Comparison of ENCODE assay signal across 1 cellular context in genomic region chr16:15093940-15094827, GRCh38.
A peak's percentile ranks its signal among the peaks of the same experiment; 100 is the strongest.
TF ChIP-seq lines count a peak whose summit lies in the region.
"Not testable (repeated sequence)": the region's sequence is repeated elsewhere in the genome, so short reads cannot be mapped to it uniquely, and the experiment has no call there.

A gene with protein sequence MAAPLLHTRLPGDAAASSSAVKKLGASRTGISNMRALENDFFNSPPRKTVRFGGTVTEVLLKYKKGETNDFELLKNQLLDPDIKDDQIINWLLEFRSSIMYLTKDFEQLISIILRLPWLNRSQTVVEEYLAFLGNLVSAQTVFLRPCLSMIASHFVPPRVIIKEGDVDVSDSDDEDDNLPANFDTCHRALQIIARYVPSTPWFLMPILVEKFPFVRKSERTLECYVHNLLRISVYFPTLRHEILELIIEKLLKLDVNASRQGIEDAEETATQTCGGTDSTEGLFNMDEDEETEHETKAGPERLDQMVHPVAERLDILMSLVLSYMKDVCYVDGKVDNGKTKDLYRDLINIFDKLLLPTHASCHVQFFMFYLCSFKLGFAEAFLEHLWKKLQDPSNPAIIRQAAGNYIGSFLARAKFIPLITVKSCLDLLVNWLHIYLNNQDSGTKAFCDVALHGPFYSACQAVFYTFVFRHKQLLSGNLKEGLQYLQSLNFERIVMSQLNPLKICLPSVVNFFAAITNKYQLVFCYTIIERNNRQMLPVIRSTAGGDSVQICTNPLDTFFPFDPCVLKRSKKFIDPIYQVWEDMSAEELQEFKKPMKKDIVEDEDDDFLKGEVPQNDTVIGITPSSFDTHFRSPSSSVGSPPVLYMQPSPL (minus strand): TSS chr16:15094272. CDS start chr16:15094233, 39 bp downstream.

TF ChIP-seq in K562, 482 proteins besides CTCF, POLR2A, EP300 and RAD21 (continued from another document and continues in another):
- TF ChIP-seq, protein P1, sequence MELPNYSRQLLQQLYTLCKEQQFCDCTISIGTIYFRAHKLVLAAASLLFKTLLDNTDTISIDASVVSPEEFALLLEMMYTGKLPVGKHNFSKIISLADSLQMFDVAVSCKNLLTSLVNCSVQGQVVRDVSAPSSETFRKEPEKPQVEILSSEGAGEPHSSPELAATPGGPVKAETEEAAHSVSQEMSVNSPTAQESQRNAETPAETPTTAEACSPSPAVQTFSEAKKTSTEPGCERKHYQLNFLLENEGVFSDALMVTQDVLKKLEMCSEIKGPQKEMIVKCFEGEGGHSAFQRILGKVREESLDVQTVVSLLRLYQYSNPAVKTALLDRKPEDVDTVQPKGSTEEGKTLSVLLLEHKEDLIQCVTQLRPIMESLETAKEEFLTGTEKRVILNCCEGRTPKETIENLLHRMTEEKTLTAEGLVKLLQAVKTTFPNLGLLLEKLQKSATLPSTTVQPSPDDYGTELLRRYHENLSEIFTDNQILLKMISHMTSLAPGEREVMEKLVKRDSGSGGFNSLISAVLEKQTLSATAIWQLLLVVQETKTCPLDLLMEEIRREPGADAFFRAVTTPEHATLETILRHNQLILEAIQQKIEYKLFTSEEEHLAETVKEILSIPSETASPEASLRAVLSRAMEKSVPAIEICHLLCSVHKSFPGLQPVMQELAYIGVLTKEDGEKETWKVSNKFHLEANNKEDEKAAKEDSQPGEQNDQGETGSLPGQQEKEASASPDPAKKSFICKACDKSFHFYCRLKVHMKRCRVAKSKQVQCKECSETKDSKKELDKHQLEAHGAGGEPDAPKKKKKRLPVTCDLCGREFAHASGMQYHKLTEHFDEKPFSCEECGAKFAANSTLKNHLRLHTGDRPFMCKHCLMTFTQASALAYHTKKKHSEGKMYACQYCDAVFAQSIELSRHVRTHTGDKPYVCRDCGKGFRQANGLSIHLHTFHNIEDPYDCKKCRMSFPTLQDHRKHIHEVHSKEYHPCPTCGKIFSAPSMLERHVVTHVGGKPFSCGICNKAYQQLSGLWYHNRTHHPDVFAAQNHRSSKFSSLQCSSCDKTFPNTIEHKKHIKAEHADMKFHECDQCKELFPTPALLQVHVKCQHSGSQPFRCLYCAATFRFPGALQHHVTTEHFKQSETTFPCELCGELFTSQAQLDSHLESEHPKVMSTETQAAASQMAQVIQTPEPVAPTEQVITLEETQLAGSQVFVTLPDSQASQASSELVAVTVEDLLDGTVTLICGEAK (IDR thresholded peaks at IDR 0.05): peak; percentile 93
- TF ChIP-seq, protein P1 (CRISPR knock-in tag; IDR thresholded peaks at IDR 0.05): not testable (repeated sequence)
- peak; percentile 77 for TF ChIP-seq ETV5 (CRISPR knock-in tag; IDR thresholded peaks at IDR 0.05; ENCODE audit: low read depth)
- TF ChIP-seq GABPA (tag; conservative IDR thresholded peaks at IDR 0.05; ENCODE audit: low read depth): peak; percentile 94
- TF ChIP-seq HDAC1 (IDR thresholded peaks at IDR 0.05): peak in 1 of 2 experiments; percentile 84; a peak in 2 of 4 replicates
- TF ChIP-seq EGR1 (conservative IDR thresholded peaks at IDR 0.05): 0 out of 2 replicates have a peak, but pooled peaks have one; percentile 12
- peak; percentile 63 for TF ChIP-seq SOX6 (IDR thresholded peaks at IDR 0.05)
- TF ChIP-seq GABPB1 (CRISPR knock-in tag; IDR thresholded peaks at IDR 0.05): peak; percentile 94
- peak; percentile 59 to 85 (median 78) for TF ChIP-seq YY1 (IDR thresholded peaks at IDR 0.05; ENCODE audit: borderline replicate concordance in 1 of 3, control insufficient read depth in 1 of 3, extremely low read depth in 1 of 3, insufficient read depth in 3 of 3, insufficient read length in 1 of 3, insufficient replicate concordance in 2 of 3, low read depth in 1 of 3, low read length in 2 of 3)
- TF ChIP-seq, protein P2, sequence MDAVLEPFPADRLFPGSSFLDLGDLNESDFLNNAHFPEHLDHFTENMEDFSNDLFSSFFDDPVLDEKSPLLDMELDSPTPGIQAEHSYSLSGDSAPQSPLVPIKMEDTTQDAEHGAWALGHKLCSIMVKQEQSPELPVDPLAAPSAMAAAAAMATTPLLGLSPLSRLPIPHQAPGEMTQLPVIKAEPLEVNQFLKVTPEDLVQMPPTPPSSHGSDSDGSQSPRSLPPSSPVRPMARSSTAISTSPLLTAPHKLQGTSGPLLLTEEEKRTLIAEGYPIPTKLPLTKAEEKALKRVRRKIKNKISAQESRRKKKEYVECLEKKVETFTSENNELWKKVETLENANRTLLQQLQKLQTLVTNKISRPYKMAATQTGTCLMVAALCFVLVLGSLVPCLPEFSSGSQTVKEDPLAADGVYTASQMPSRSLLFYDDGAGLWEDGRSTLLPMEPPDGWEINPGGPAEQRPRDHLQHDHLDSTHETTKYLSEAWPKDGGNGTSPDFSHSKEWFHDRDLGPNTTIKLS (IDR thresholded peaks at IDR 0.05; ENCODE audit: borderline replicate concordance, low read depth): peak; percentile 84; the same call in 1 of the 2 replicates
- not testable (repeated sequence) for TF ChIP-seq JUN (IDR thresholded peaks at IDR 0.05; ENCODE audit: borderline replicate concordance, low read depth, low read length)
- TF ChIP-seq JUN (CRISPR knock-in tag; IDR thresholded peaks at IDR 0.05; ENCODE audit: borderline replicate concordance): peak; percentile 35; the same call in 1 of the 2 replicates
- TF ChIP-seq FOXK2 (conservative IDR thresholded peaks at IDR 0.05 in 1 of 2, IDR thresholded peaks at IDR 0.05 in 1 of 2; ENCODE audit: low read depth in 2 of 2): peak; percentile 51 to 76; a peak in 3 of 4 replicates
- TF ChIP-seq, protein P3, sequence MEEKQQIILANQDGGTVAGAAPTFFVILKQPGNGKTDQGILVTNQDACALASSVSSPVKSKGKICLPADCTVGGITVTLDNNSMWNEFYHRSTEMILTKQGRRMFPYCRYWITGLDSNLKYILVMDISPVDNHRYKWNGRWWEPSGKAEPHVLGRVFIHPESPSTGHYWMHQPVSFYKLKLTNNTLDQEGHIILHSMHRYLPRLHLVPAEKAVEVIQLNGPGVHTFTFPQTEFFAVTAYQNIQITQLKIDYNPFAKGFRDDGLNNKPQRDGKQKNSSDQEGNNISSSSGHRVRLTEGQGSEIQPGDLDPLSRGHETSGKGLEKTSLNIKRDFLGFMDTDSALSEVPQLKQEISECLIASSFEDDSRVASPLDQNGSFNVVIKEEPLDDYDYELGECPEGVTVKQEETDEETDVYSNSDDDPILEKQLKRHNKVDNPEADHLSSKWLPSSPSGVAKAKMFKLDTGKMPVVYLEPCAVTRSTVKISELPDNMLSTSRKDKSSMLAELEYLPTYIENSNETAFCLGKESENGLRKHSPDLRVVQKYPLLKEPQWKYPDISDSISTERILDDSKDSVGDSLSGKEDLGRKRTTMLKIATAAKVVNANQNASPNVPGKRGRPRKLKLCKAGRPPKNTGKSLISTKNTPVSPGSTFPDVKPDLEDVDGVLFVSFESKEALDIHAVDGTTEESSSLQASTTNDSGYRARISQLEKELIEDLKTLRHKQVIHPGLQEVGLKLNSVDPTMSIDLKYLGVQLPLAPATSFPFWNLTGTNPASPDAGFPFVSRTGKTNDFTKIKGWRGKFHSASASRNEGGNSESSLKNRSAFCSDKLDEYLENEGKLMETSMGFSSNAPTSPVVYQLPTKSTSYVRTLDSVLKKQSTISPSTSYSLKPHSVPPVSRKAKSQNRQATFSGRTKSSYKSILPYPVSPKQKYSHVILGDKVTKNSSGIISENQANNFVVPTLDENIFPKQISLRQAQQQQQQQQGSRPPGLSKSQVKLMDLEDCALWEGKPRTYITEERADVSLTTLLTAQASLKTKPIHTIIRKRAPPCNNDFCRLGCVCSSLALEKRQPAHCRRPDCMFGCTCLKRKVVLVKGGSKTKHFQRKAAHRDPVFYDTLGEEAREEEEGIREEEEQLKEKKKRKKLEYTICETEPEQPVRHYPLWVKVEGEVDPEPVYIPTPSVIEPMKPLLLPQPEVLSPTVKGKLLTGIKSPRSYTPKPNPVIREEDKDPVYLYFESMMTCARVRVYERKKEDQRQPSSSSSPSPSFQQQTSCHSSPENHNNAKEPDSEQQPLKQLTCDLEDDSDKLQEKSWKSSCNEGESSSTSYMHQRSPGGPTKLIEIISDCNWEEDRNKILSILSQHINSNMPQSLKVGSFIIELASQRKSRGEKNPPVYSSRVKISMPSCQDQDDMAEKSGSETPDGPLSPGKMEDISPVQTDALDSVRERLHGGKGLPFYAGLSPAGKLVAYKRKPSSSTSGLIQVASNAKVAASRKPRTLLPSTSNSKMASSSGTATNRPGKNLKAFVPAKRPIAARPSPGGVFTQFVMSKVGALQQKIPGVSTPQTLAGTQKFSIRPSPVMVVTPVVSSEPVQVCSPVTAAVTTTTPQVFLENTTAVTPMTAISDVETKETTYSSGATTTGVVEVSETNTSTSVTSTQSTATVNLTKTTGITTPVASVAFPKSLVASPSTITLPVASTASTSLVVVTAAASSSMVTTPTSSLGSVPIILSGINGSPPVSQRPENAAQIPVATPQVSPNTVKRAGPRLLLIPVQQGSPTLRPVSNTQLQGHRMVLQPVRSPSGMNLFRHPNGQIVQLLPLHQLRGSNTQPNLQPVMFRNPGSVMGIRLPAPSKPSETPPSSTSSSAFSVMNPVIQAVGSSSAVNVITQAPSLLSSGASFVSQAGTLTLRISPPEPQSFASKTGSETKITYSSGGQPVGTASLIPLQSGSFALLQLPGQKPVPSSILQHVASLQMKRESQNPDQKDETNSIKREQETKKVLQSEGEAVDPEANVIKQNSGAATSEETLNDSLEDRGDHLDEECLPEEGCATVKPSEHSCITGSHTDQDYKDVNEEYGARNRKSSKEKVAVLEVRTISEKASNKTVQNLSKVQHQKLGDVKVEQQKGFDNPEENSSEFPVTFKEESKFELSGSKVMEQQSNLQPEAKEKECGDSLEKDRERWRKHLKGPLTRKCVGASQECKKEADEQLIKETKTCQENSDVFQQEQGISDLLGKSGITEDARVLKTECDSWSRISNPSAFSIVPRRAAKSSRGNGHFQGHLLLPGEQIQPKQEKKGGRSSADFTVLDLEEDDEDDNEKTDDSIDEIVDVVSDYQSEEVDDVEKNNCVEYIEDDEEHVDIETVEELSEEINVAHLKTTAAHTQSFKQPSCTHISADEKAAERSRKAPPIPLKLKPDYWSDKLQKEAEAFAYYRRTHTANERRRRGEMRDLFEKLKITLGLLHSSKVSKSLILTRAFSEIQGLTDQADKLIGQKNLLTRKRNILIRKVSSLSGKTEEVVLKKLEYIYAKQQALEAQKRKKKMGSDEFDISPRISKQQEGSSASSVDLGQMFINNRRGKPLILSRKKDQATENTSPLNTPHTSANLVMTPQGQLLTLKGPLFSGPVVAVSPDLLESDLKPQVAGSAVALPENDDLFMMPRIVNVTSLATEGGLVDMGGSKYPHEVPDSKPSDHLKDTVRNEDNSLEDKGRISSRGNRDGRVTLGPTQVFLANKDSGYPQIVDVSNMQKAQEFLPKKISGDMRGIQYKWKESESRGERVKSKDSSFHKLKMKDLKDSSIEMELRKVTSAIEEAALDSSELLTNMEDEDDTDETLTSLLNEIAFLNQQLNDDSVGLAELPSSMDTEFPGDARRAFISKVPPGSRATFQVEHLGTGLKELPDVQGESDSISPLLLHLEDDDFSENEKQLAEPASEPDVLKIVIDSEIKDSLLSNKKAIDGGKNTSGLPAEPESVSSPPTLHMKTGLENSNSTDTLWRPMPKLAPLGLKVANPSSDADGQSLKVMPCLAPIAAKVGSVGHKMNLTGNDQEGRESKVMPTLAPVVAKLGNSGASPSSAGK (IDR thresholded peaks at IDR 0.05): peak; percentile 48
- peak; percentile 45 for TF ChIP-seq JUND (IDR thresholded peaks at IDR 0.05; ENCODE audit: borderline replicate concordance, low read depth, low read length)
- 0 out of 3 replicates have a peak, but pooled peaks have one; percentile 17 for TF ChIP-seq JUND (tag; IDR thresholded peaks at IDR 0.05; ENCODE audit: borderline replicate concordance, low read depth, low read length)
- TF ChIP-seq MBD2 (IDR thresholded peaks at IDR 0.05; ENCODE audit: borderline replicate concordance, low read depth): peak; percentile 84; the same call in 1 of the 2 replicates
- TF ChIP-seq CHD2 (IDR thresholded peaks at IDR 0.05; ENCODE audit: low read depth, low read length): peak; percentile 18; the same call in 1 of the 2 replicates
- TF ChIP-seq NFYB (IDR thresholded peaks at IDR 0.05; ENCODE audit: extremely low read depth, insufficient read length): peak; percentile 32
- peak; percentile 61 for TF ChIP-seq HNRNPLL (IDR thresholded peaks at IDR 0.05; ENCODE audit: low read depth, low read length, poor library complexity, severe bottlenecking)
- peak; percentile 72; the same call in 1 of the 2 replicates for TF ChIP-seq ZNF431 (CRISPR knock-in tag; IDR thresholded peaks at IDR 0.05)
- TF ChIP-seq LCOR (CRISPR knock-in tag; IDR thresholded peaks at IDR 0.05): 0 out of 2 replicates have a peak, but pooled peaks have one; percentile 23
- TF ChIP-seq HMGN3 (IDR thresholded peaks at IDR 0.05; ENCODE audit: borderline replicate concordance, extremely low read depth, insufficient read length, low read depth, low read length): peak; percentile 63
- peak; percentile 84 for TF ChIP-seq GTF2E2 (tag; IDR thresholded peaks at IDR 0.05)
